In the genomic region with DNA sequence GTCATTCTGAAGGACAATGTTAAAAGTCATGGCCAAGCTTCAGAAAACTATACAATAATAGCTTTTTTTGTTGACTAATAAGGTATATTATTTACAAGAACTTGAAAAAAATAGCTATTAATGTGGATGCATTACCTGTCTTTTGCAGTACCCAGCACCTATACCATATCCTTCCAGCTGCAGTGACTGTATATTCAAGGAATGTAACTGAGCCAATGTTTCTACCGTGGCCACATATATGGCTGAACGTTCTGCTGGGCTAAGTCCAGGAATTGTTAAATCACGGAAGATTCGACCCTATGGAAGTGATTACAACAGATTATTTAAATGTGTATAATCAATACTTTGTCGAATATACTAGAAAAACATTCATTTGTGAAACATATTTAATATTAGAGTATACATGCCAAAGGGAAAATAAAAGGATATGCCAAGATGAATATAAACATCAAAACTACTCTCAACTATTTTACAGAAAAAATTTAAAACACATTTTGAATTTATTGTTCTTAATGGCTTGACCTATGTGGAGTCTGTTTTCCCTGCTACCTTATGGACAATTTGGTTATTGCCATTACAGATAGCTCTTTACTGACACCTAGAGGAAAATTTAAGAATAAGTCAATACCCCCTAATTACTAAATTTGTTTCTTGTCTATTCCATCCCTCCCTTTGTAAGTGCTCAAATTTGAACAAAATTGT, we compare ENCODE assay signal across 8 cellular contexts. TPM values are rescaled to one million over a fixed set of nuclear protein-coding genes. Genes with fewer than 3 reads are reported as not detected.
DNase-seq lines count a peak whose midpoint lies in the region; ATAC-seq and TF ChIP-seq lines count a peak whose summit lies in the region.

No MANE protein-coding gene starts in this region.

- dilution Hi-C loops in mammary epithelial cell (cut with HindIII; ENCODE audit: low sequenced_read_pairs): no loop called here

- no peak overlapping the region for H3K9ac ChIP-seq in mammary epithelial cell (ENCODE audit: insufficient read depth, low read length)

- WGBS in mammary epithelial cell (ENCODE audit: low coverage, missing lambda C conversion rate): 24% methylated on average over 5 of the region's 5 CpGs

- no peaks in the 10 kb centered on the region for H4K20me1 ChIP-seq in mammary epithelial cell (ENCODE audit: insufficient read depth, low read length)

- no peak overlapping the region for H3K4me2 ChIP-seq in mammary epithelial cell (ENCODE audit: insufficient read depth, low read depth, low read length)

- BruUV-seq in mammary epithelial cell (replicated peaks; lab: Mats Ljungman, UMichigan): no TSS peak

- no peaks in the 10 kb centered on the region for H3K36me3 ChIP-seq in mammary epithelial cell (ENCODE audit: insufficient read depth, low read length)

- intact Hi-C loops in mammary epithelial cell (cut with micrococcal nuclease) (loop anchor here (1.0 to 10.0 kb wide), 4 partner anchors 47 to 387 kb away; no protein-coding TSS in a partner anchor), left colon (cut with DNase I, micrococcal nuclease) (loop anchor here in 1 of 2 donors (5.0 kb wide), 1 partner anchor 105 kb away; no protein-coding TSS in a partner anchor)

- H2AFZ ChIP-seq in mammary epithelial cell (ENCODE audit: low read depth, low read length): no peak overlapping the region

- peak; percentile 54 to 72 for TF ChIP-seq CTCF in mammary epithelial cell (conservative IDR thresholded peaks at IDR 0.05 in 1 of 2, IDR thresholded peaks at IDR 0.05 in 1 of 2; ENCODE audit: extremely low read depth in 1 of 2, insufficient read depth in 1 of 2, low read depth in 1 of 2, low read length in 2 of 2)

- in situ Hi-C loops in mammary epithelial cell (cut with MboI; ENCODE audit: low sequenced_read_pairs in 2 of 2): no loop called here

- H3K4me1 ChIP-seq in mammary epithelial cell (ENCODE audit: insufficient read depth, low read length): peaks cover 17% of the 10 kb centered on the region

- H3K27me3 ChIP-seq in mammary epithelial cell (ENCODE audit: insufficient read depth, low read length): no peaks in the 10 kb centered on the region

- DNase-seq in COLO829 (ENCODE audit: low spot score) (peak; percentile 78), HEK293T (ENCODE audit: extremely low spot score) (peak; percentile 49), NCI-H748 treated with DMSO at 0.1 percent for 48 hours (lab: John Stamatoyannopoulos, UW) (peak; percentile 44), mammary epithelial cell (no peak), left colon (no peak)

- POLR2A ChIA-PET in HEK293T (lab: Yijun Ruan, JAX): no interaction called here

- ATAC-seq in left colon (peak; percentile 57), GM19452 (IDR thresholded peaks at IDR 0.05; ENCODE audit: unreplicated experiment) (no peak), GM21381 (IDR thresholded peaks at IDR 0.05; ENCODE audit: unreplicated experiment) (no peak), GM19463 (IDR thresholded peaks at IDR 0.05; ENCODE audit: unreplicated experiment) (no peak)

- no peaks in the 10 kb centered on the region for H3K9me3 ChIP-seq in mammary epithelial cell (replicated peaks; ENCODE audit: insufficient read depth, low read length)

- H3K79me2 ChIP-seq in mammary epithelial cell (ENCODE audit: insufficient read depth, low read length): peaks cover 6% of the 10 kb centered on the region

- CTCF ChIA-PET in HEK293T (lab: Yijun Ruan, JAX): interaction anchor here (1.0 kb wide), 2 partner anchors 12 to 86 kb away, joined by 3 to 4 read pairs; no protein-coding TSS in a partner anchor
- CTCF ChIA-PET in mammary epithelial cell (lab: Charles Lee; ENCODE audit: low non-redundant PET): interaction anchor here (0.6 to 1.5 kb wide), 2 partner anchors 98 to 106 kb away, joined by 8 to 13 read pairs; no protein-coding TSS in a partner anchor

- no peak overlapping the region for H3K4me3 ChIP-seq in mammary epithelial cell (replicated peaks in 1 of 3; ENCODE audit: insufficient read depth in 1 of 3, low read depth in 2 of 3, low read length in 3 of 3)

- no peak overlapping the region for H3K27ac ChIP-seq in mammary epithelial cell (ENCODE audit: insufficient read depth, low read depth, low read length)

TF ChIP-seq in HEK293T, 16 proteins besides CTCF, POLR2A, EP300 and RAD21:
- TF ChIP-seq ELF4 (IDR thresholded peaks at IDR 0.05): no peak
- no peak for TF ChIP-seq SUZ12 (IDR thresholded peaks at IDR 0.05)
- no peak for TF ChIP-seq FOXK2 (IDR thresholded peaks at IDR 0.05)
- TF ChIP-seq FOXA1 (IDR thresholded peaks at IDR 0.05): no peak
- TF ChIP-seq CTBP1 (IDR thresholded peaks at IDR 0.05; ENCODE audit: borderline replicate concordance): no peak
- no peak for TF ChIP-seq ZNF384 (IDR thresholded peaks at IDR 0.05)
- no peak for TF ChIP-seq L3MBTL2 (conservative IDR thresholded peaks at IDR 0.05)
- TF ChIP-seq ARNT (IDR thresholded peaks at IDR 0.05): no peak
- TF ChIP-seq HDGF (IDR thresholded peaks at IDR 0.05; ENCODE audit: borderline replicate concordance): no peak
- no peak for TF ChIP-seq SP1 (IDR thresholded peaks at IDR 0.05)
- no peak for TF ChIP-seq PKNOX1 (IDR thresholded peaks at IDR 0.05)
- no peak for TF ChIP-seq LEF1 (IDR thresholded peaks at IDR 0.05; ENCODE audit: borderline replicate concordance)
- TF ChIP-seq NFRKB (IDR thresholded peaks at IDR 0.05): no peak
- no peak for TF ChIP-seq TARDBP (IDR thresholded peaks at IDR 0.05)
- TF ChIP-seq BHLHE40 (IDR thresholded peaks at IDR 0.05; ENCODE audit: borderline replicate concordance): no peak
- TF ChIP-seq FOXM1 (IDR thresholded peaks at IDR 0.05; ENCODE audit: borderline replicate concordance): no peak
TF ChIP-seq in HEK293T: peak in this region for 0.

RNA-seq across cellular contexts. Expression of gene ACAD11, which starts 17.6 kb away (rescaled TPM):
- total RNA-seq in mammary epithelial cell (10 to 100 TPM; 24.9 to 32.2 TPM), left colon (1 to 10 TPM; 5.2 to 9.2 TPM)
- 11.9 TPM for polyA plus RNA-seq in mammary epithelial cell
- 38.7 TPM for polyA minus RNA-seq in mammary epithelial cell

RNA-seq across cellular contexts. Expression of gene UBA5, which starts 18.1 kb away (rescaled TPM):
- total RNA-seq in mammary epithelial cell (10 to 100 TPM; 29.2 to 38.6 TPM), left colon (10 to 100 TPM; 24.3 to 30.8 TPM)
- polyA plus RNA-seq in mammary epithelial cell: 17.8 TPM
- 7.0 TPM for polyA minus RNA-seq in mammary epithelial cell

RNA-seq across cellular contexts. Expression of gene ACKR4, which starts 44.9 kb away (rescaled TPM):
- total RNA-seq in mammary epithelial cell (under 1 TPM in 1 of 2 donors, not detected in 1; 0.17 TPM), left colon (1 to 10 TPM in 1 of 2 donors, under 1 TPM in 1; 0.67 to 2.8 TPM)
- polyA plus RNA-seq in mammary epithelial cell: 0.02 TPM
- polyA minus RNA-seq in mammary epithelial cell: not detected

Comparison
In these comparisons a context has a peak if more than half of its experiments do, and no peak if none do; other contexts are left out.
1. DNase-seq: peak in COLO829 (single experiment), HEK293T (single experiment) and NCI-H748 treated with DMSO at 0.1 percent for 48 hours (single experiment); none in mammary epithelial cell (single experiment) and left colon (0 of 2).